35 cellular contexts compared by ENCODE assay signal in the genomic region with DNA sequence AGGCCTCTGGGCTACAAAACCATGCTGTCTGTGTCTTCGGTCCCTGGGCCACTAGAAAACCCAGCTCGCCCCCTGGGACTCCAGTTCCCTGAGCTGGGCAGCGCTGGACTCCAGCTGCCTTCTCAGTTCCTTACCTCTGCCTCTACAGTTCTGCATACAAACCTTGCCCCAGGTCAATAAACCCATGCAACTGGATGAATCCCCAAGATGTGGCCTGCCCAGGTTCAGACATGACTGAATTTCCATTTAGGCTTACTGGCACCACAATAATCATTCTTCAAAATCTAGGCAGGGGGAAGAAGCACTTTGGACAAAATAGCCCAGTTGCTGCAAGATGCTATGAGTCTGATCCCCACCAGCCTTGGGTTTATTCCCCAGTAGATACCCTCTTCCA.
DNase-seq lines count a peak whose midpoint lies in the region; ATAC-seq and TF ChIP-seq lines count a peak whose summit lies in the region.
"Had no signal": no experiment of that assay in that cellular context is flagged by ENCODE, and none has a peak within 500 bp of the region (broad histone marks: within the 10 kb centered on the region; RNA-seq: fewer than 3 reads in every experiment).

No MANE protein-coding gene starts in this region.

- no peak overlapping the region for H2BK15ac ChIP-seq in neuronal stem cell (ENCODE audit: low read length)

- H3K9me3 Mint-ChIP-seq in endodermal cell (peaks cover 8% of the 10 kb centered on the region), glutamatergic neuron (ENCODE audit: unreplicated experiment) (peaks cover 2% of the 10 kb centered on the region)

- 84 to 88% methylated on average over 3 of the region's 3 CpGs for WGBS in endodermal cell (ENCODE audit: insufficient coverage in 1 of 2, insufficient read length in 1 of 2), 2 experiments
- WGBS in esophagus muscularis mucosa, result 93% methylated on average over 3 of the region's 3 CpGs
- no CpG with 5 or more reads among the region's 3 CpGs for WGBS in neuronal stem cell (ENCODE audit: extremely low coverage in 2 of 2, insufficient read length in 2 of 2, insufficient replicate concordance in 1 of 2), 2 donors
- 86% methylated on average over 3 of the region's 3 CpGs; no CpG with 5 or more reads in 1 of the 2 donors for WGBS in transverse colon (ENCODE audit: low coverage in 1 of 2), 2 donors

- no peak overlapping the region for H3K4ac ChIP-seq in neuronal stem cell (ENCODE audit: low read length)

- no peak overlapping the region for H2AFZ ChIP-seq in neuronal stem cell (ENCODE audit: low read length)

- H2AK5ac ChIP-seq in neuronal stem cell (ENCODE audit: low read depth, low read length), result no peak overlapping the region

- H3K9ac ChIP-seq in endodermal cell (ENCODE audit: extremely low read depth, low read length, poor library complexity, severe bottlenecking), result no peak overlapping the region
- no peak overlapping the region for H3K9ac ChIP-seq in neuronal stem cell (ENCODE audit: low read depth, low read length, poor library complexity)
- H3K9ac ChIP-seq: BLaER1; BLaER1 treated with 17β-estradiol and CSF1 and Interleukin-3, amounts not matched to agents 10 nM and 100 nM had no signal

- peak overlapping the region; percentile 31 for H3K18ac ChIP-seq in neuronal stem cell (ENCODE audit: low read length)

- in situ Hi-C loops in transverse colon (cut with MboI; ENCODE audit: low pct_ligation_motif_present in 1 of 4, low pct_unique_long_range_greater_than_20kb in 1 of 4, low sequenced_read_pairs in 3 of 4), result no loop called here

- H3K36me3 Mint-ChIP-seq in endodermal cell (ENCODE audit: low read depth) (no peaks in the 10 kb centered on the region), glutamatergic neuron (ENCODE audit: unreplicated experiment) (peaks cover 21% of the 10 kb centered on the region)
- H3K36me3 Mint-ChIP-seq: CD14-positive monocyte; CD4-positive, alpha-beta memory T cell; CD4-positive, CD25-positive, alpha-beta regulatory T cell; CD8-positive, alpha-beta memory T cell; CD8-positive, alpha-beta T cell had no signal

- no peaks in the 10 kb centered on the region for H3K4me1 ChIP-seq in endodermal cell (ENCODE audit: control insufficient read depth, insufficient read depth, low read length)
- no peaks in the 10 kb centered on the region for H3K4me1 ChIP-seq in esophagus muscularis mucosa
- H3K4me1 ChIP-seq in neuronal stem cell (ENCODE audit: control insufficient read depth in 2 of 2, insufficient read depth in 1 of 2, low read depth in 1 of 2, low read length in 2 of 2), result no peaks in the 10 kb centered on the region
- no peaks in the 10 kb centered on the region for H3K4me1 ChIP-seq in transverse colon
- H3K4me1 ChIP-seq: A549, BE2C, Caco-2 had no signal

- H2BK5ac ChIP-seq in neuronal stem cell (ENCODE audit: low read length), result no peak overlapping the region

- no peak for ATAC-seq in GM18511 (IDR thresholded peaks at IDR 0.05; ENCODE audit: unreplicated experiment)
- ATAC-seq: A549; CD8-positive, alpha-beta T cell had no signal

- no peak overlapping the region for H3K4me2 ChIP-seq in neuronal stem cell (ENCODE audit: insufficient read depth, low read length, poor library complexity, severe bottlenecking)
- H3K4me2 ChIP-seq: A549; BLaER1; BLaER1 treated with 17β-estradiol and CSF1 and Interleukin-3, amounts not matched to agents 10 nM and 100 nM had no signal

- H3K9me3 ChIP-seq in endodermal cell (ENCODE audit: control insufficient read depth, low read length) (peaks cover 6% of the 10 kb centered on the region), esophagus muscularis mucosa (no peaks in the 10 kb centered on the region), neuronal stem cell (replicated peaks in 1 of 2; ENCODE audit: control insufficient read depth in 2 of 2, insufficient read depth in 1 of 2, low read depth in 1 of 2, low read length in 2 of 2) (peaks cover 0 to 2% of the 10 kb centered on the region in 2 donors), MG63 (no peaks in the 10 kb centered on the region), transverse colon (no peaks in the 10 kb centered on the region)
- H3K9me3 ChIP-seq: A549, BE2C, BLaER1, Caco-2 had no signal

- H3K36me3 ChIP-seq in endodermal cell (ENCODE audit: control insufficient read depth, insufficient read depth, low read length) (no peaks in the 10 kb centered on the region), esophagus muscularis mucosa (no peaks in the 10 kb centered on the region), neuronal stem cell (replicated peaks in 1 of 2; ENCODE audit: control insufficient read depth in 2 of 2, insufficient read depth in 2 of 2, low read length in 2 of 2) (no peaks in the 10 kb centered on the region), MG63 (no peaks in the 10 kb centered on the region), transverse colon (no peaks in the 10 kb centered on the region)
- H3K36me3 ChIP-seq: BE2C; BLaER1; BLaER1 treated with 17β-estradiol and CSF1 and Interleukin-3, amounts not matched to agents 10 nM and 100 nM had no signal

- H3K4me3 Mint-ChIP-seq in endodermal cell (no peak overlapping the region), glutamatergic neuron (ENCODE audit: unreplicated experiment) (no peak overlapping the region)
- H3K4me3 Mint-ChIP-seq: B cell; CD14-positive monocyte; CD4-positive, alpha-beta memory T cell; CD4-positive, alpha-beta T cell; CD4-positive, CD25-positive, alpha-beta regulatory T cell; CD8-positive, alpha-beta memory T cell; CD8-positive, alpha-beta T cell had no signal

- TF ChIP-seq POLR2A in esophagus muscularis mucosa (IDR thresholded peaks at IDR 0.05; ENCODE audit: low read depth) (no peak), transverse colon (IDR thresholded peaks at IDR 0.05) (no peak)

- intact Hi-C loops in esophagus muscularis mucosa (cut with DNase I), result no loop called here
- intact Hi-C loops in transverse colon (cut with DNase I; ENCODE audit: low total_unique reads), result no loop called here

- H3K4me3 ChIP-seq in endodermal cell (ENCODE audit: low read length), result no peak overlapping the region
- H3K4me3 ChIP-seq in esophagus muscularis mucosa, result no peak overlapping the region
- no peak overlapping the region for H3K4me3 ChIP-seq in neuronal stem cell (ENCODE audit: low read length in 2 of 2)
- H3K4me3 ChIP-seq in MG63, result no peak overlapping the region
- H3K4me3 ChIP-seq in transverse colon, result no peak overlapping the region
- H3K4me3 ChIP-seq: A549; BLaER1; BLaER1 treated with 17β-estradiol and CSF1 and Interleukin-3, amounts not matched to agents 10 nM and 100 nM had no signal

- DNase-seq in endodermal cell, result peak; percentile 24
- DNase-seq in esophagus muscularis mucosa (ENCODE audit: extremely low spot score), result peak; percentile 90
- peak; percentile 20 for DNase-seq in glutamatergic neuron
- DNase-seq in neuronal stem cell (ENCODE audit: low spot score), result no peak
- DNase-seq in MG63, result no peak
- no peak for DNase-seq in NCI-H1694 treated with DMSO at 0.1 percent for 48 hours (lab: John Stamatoyannopoulos, UW)
- DNase-seq in transverse colon, result no peak
- DNase-seq: 8988T; ACHN; AML-193; BE2C; C1 segment of cervical spinal cord; Caco-2; Calu3; CD4-positive, alpha-beta memory T cell; CD4-positive, alpha-beta T cell; CD4-positive, CD25-positive, alpha-beta regulatory T cell; CD8-positive, alpha-beta memory T cell; CD8-positive, alpha-beta T cell; COR-L47; DMS 273 treated with DMSO at 0.1 percent for 48 hours; DMS153; DMS53; DMS79; DMS79 treated with DMSO at 0.1 percent for 48 hours; DND-41; EL had no signal

- TF ChIP-seq EP300 in esophagus muscularis mucosa (IDR thresholded peaks at IDR 0.05) (no peak), transverse colon (IDR thresholded peaks at IDR 0.05; ENCODE audit: low read depth) (no peak)

- H3K27ac ChIP-seq in endodermal cell (ENCODE audit: low read depth, low read length) (no peak overlapping the region), esophagus muscularis mucosa (replicated peaks in 1 of 4) (no peak overlapping the region), neuronal stem cell (replicated peaks; ENCODE audit: low read length) (no peak overlapping the region), transverse colon (no peak overlapping the region)
- H3K27ac ChIP-seq: 22Rv1; A549; BLaER1; BLaER1 treated with 17β-estradiol and CSF1 and Interleukin-3, amounts not matched to agents 10 nM and 100 nM; C4-2B had no signal

- TF ChIP-seq CTCF in endodermal cell (conservative IDR thresholded peaks at IDR 0.05) (no peak), esophagus muscularis mucosa (IDR thresholded peaks at IDR 0.05) (no peak), glutamatergic neuron (IDR thresholded peaks at IDR 0.05; ENCODE audit: partially characterized antibody, unreplicated experiment) (no peak), transverse colon (IDR thresholded peaks at IDR 0.05) (no peak)

- H3K4me1 Mint-ChIP-seq in endodermal cell, result no peaks in the 10 kb centered on the region
- H3K4me1 Mint-ChIP-seq in glutamatergic neuron (ENCODE audit: low read depth, unreplicated experiment), result no peaks in the 10 kb centered on the region
- H3K4me1 Mint-ChIP-seq: B cell; CD14-positive monocyte; CD4-positive, alpha-beta memory T cell; CD4-positive, CD25-positive, alpha-beta regulatory T cell; CD8-positive, alpha-beta memory T cell had no signal

- H3K27me3 Mint-ChIP-seq in endodermal cell (ENCODE audit: insufficient read depth) (peaks cover 52% of the 10 kb centered on the region), glutamatergic neuron (ENCODE audit: unreplicated experiment) (peaks cover 8% of the 10 kb centered on the region)

- no peak overlapping the region for H3K14ac ChIP-seq in neuronal stem cell (ENCODE audit: low read length)

- no peak overlapping the region for H2BK120ac ChIP-seq in neuronal stem cell (ENCODE audit: low read depth, low read length)

- no peak overlapping the region for H2BK12ac ChIP-seq in neuronal stem cell (ENCODE audit: low read length)

- no peak overlapping the region for H4K91ac ChIP-seq in neuronal stem cell (ENCODE audit: low read depth, low read length, poor library complexity)

- no peaks in the 10 kb centered on the region for H3K79me1 ChIP-seq in neuronal stem cell (ENCODE audit: low read depth, low read length)

- no peak overlapping the region for H4K8ac ChIP-seq in neuronal stem cell (ENCODE audit: low read depth, low read length)

- H3K27ac Mint-ChIP-seq in endodermal cell (no peak overlapping the region), glutamatergic neuron (ENCODE audit: unreplicated experiment) (no peak overlapping the region)
- H3K27ac Mint-ChIP-seq: B cell; CD14-positive monocyte; CD4-positive, alpha-beta memory T cell; CD4-positive, alpha-beta T cell; CD4-positive, CD25-positive, alpha-beta regulatory T cell; CD8-positive, alpha-beta memory T cell; CD8-positive, alpha-beta T cell had no signal

- no peak overlapping the region for H3K23ac ChIP-seq in neuronal stem cell (ENCODE audit: low read depth, low read length, poor library complexity)

- H3K27me3 ChIP-seq in endodermal cell (ENCODE audit: control insufficient read depth, insufficient read depth, low read length, poor library complexity, severe bottlenecking) (peaks cover 4% of the 10 kb centered on the region), esophagus muscularis mucosa (peaks cover 0 to 34% (median 0%) of the 10 kb centered on the region in 4 donors), neuronal stem cell (ENCODE audit: control insufficient read depth in 3 of 3, insufficient read depth in 3 of 3, low read depth in 1 of 3, low read length in 3 of 3) (no peaks in the 10 kb centered on the region), MG63 (no peaks in the 10 kb centered on the region), transverse colon (no peaks in the 10 kb centered on the region)
- H3K27me3 ChIP-seq: BE2C; BLaER1; BLaER1 treated with 17β-estradiol and CSF1 and Interleukin-3, amounts not matched to agents 10 nM and 100 nM had no signal

Comparison
In these comparisons a context has a peak if more than half of its experiments do, and no peak if none do; other contexts are left out.
1. DNase-seq: peak in endodermal cell (single experiment), esophagus muscularis mucosa (single experiment) and glutamatergic neuron (single experiment); none in neuronal stem cell (single experiment), MG63 (single experiment), NCI-H1694 treated with DMSO at 0.1 percent for 48 hours (single experiment) and transverse colon (single experiment).